ENCODE assay signal across 2 cellular contexts in the genomic region with DNA sequence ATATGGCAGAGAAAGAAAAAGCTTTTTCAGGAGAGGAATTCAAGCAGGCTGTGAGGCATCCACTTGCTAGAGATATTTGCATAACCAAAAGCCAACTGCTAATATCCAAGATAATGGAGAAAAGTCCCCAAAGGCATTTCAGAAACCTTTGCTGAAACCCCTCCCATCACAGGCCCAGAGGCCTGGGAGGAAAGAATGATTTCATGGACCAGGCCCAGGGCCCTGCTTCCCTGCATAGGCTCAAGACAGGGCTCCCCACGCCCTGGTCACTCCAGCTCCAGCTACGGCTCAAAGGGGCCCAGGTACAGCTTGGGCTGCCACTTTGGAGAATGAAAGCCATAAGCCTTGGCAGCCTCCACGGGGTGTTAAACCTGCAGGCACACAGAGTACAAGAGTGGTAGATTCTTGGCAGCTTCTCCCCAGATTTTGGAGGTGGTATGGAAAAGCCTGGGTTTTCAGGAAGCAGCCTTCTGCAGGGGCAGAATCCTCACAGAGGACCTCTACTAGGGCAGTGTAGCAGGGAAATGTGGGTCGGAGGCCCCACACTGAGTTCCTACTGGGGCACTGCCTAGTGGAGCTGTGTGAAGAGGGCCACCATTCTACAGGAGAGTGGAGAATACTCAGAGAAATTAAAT.
TF ChIP-seq lines count a peak whose summit lies in the region.

No MANE protein-coding gene starts in this region.

TF ChIP-seq in A549, 52 proteins besides CTCF, POLR2A, EP300 and RAD21:
- TF ChIP-seq, protein P1, sequence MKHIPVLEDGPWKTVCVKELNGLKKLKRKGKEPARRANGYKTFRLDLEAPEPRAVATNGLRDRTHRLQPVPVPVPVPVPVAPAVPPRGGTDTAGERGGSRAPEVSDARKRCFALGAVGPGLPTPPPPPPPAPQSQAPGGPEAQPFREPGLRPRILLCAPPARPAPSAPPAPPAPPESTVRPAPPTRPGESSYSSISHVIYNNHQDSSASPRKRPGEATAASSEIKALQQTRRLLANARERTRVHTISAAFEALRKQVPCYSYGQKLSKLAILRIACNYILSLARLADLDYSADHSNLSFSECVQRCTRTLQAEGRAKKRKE (CRISPR knock-in tag; IDR thresholded peaks at IDR 0.05; ENCODE audit: low read depth), result no peak
- peak; percentile 76 for TF ChIP-seq ZFP36 (IDR thresholded peaks at IDR 0.05; ENCODE audit: borderline replicate concordance, partially characterized antibody)
TF ChIP-seq in A549: peak in this region for 1.

TF ChIP-seq in K562, 482 proteins besides CTCF, POLR2A, EP300 and RAD21:
- TF ChIP-seq, protein P2, sequence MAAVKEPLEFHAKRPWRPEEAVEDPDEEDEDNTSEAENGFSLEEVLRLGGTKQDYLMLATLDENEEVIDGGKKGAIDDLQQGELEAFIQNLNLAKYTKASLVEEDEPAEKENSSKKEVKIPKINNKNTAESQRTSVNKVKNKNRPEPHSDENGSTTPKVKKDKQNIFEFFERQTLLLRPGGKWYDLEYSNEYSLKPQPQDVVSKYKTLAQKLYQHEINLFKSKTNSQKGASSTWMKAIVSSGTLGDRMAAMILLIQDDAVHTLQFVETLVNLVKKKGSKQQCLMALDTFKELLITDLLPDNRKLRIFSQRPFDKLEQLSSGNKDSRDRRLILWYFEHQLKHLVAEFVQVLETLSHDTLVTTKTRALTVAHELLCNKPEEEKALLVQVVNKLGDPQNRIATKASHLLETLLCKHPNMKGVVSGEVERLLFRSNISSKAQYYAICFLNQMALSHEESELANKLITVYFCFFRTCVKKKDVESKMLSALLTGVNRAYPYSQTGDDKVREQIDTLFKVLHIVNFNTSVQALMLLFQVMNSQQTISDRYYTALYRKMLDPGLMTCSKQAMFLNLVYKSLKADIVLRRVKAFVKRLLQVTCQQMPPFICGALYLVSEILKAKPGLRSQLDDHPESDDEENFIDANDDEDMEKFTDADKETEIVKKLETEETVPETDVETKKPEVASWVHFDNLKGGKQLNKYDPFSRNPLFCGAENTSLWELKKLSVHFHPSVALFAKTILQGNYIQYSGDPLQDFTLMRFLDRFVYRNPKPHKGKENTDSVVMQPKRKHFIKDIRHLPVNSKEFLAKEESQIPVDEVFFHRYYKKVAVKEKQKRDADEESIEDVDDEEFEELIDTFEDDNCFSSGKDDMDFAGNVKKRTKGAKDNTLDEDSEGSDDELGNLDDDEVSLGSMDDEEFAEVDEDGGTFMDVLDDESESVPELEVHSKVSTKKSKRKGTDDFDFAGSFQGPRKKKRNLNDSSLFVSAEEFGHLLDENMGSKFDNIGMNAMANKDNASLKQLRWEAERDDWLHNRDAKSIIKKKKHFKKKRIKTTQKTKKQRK (IDR thresholded peaks at IDR 0.05; ENCODE audit: borderline replicate concordance, low read depth, low read length), result peak; percentile 69; the same call in 1 of the 2 replicates
- TF ChIP-seq CBX3 (IDR thresholded peaks at IDR 0.05; ENCODE audit: borderline replicate concordance in 1 of 2, low read length in 2 of 2), result peak in 1 of 2 experiments; percentile 82; a peak in 2 of 3 replicates
- 0 out of 2 replicates have a peak, but pooled peaks have one; percentile 26 for TF ChIP-seq CBX5 (IDR thresholded peaks at IDR 0.05; ENCODE audit: borderline replicate concordance, low read depth)
- no peak for TF ChIP-seq RBM17 (IDR thresholded peaks at IDR 0.05; ENCODE audit: borderline replicate concordance, low read depth, low read length)
- TF ChIP-seq CBX1 (IDR thresholded peaks at IDR 0.05; ENCODE audit: low read depth), result peak; percentile 48; the same call in 1 of the 2 replicates
- TF ChIP-seq KDM4B (IDR thresholded peaks at IDR 0.05; ENCODE audit: borderline replicate concordance in 2 of 2, low read depth in 1 of 2), result no peak
- TF ChIP-seq ZFP36 (IDR thresholded peaks at IDR 0.05; ENCODE audit: low read depth, low read length, partially characterized antibody), result peak; percentile 88
- no peak for TF ChIP-seq OTX1 (CRISPR knock-in tag; IDR thresholded peaks at IDR 0.05)
- TF ChIP-seq, protein P3, sequence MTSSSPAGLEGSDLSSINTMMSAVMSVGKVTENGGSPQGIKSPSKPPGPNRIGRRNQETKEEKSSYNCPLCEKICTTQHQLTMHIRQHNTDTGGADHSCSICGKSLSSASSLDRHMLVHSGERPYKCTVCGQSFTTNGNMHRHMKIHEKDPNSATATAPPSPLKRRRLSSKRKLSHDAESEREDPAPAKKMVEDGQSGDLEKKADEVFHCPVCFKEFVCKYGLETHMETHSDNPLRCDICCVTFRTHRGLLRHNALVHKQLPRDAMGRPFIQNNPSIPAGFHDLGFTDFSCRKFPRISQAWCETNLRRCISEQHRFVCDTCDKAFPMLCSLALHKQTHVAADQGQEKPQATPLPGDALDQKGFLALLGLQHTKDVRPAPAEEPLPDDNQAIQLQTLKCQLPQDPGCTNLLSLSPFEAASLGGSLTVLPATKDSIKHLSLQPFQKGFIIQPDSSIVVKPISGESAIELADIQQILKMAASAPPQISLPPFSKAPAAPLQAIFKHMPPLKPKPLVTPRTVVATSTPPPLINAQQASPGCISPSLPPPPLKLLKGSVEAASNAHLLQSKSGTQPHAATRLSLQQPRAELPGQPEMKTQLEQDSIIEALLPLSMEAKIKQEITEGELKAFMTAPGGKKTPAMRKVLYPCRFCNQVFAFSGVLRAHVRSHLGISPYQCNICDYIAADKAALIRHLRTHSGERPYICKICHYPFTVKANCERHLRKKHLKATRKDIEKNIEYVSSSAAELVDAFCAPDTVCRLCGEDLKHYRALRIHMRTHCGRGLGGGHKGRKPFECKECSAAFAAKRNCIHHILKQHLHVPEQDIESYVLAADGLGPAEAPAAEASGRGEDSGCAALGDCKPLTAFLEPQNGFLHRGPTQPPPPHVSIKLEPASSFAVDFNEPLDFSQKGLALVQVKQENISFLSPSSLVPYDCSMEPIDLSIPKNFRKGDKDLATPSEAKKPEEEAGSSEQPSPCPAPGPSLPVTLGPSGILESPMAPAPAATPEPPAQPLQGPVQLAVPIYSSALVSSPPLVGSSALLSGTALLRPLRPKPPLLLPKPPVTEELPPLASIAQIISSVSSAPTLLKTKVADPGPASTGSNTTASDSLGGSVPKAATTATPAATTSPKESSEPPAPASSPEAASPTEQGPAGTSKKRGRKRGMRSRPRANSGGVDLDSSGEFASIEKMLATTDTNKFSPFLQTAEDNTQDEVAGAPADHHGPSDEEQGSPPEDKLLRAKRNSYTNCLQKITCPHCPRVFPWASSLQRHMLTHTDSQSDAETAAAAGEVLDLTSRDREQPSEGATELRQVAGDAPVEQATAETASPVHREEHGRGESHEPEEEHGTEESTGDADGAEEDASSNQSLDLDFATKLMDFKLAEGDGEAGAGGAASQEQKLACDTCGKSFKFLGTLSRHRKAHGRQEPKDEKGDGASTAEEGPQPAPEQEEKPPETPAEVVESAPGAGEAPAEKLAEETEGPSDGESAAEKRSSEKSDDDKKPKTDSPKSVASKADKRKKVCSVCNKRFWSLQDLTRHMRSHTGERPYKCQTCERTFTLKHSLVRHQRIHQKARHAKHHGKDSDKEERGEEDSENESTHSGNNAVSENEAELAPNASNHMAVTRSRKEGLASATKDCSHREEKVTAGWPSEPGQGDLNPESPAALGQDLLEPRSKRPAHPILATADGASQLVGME (CRISPR knock-in tag; IDR thresholded peaks at IDR 0.05), result no peak
- TF ChIP-seq, protein P4, sequence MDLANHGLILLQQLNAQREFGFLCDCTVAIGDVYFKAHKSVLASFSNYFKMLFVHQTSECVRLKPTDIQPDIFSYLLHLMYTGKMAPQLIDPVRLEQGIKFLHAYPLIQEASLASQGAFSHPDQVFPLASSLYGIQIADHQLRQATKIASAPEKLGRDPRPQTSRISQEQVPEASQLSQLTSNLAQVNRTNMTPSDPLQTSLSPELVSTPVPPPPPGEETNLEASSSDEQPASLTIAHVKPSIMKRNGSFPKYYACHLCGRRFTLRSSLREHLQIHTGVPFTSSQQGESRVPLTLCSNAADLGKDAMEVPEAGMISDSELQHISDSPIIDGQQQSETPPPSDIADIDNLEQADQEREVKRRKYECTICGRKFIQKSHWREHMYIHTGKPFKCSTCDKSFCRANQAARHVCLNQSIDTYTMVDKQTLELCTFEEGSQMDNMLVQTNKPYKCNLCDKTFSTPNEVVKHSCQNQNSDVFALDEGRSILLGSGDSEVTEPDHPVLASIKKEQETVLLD (IDR thresholded peaks at IDR 0.05), result no peak
- TF ChIP-seq HLTF (IDR thresholded peaks at IDR 0.05), result no peak
- no peak for TF ChIP-seq NRF1 (conservative IDR thresholded peaks at IDR 0.05 in 1 of 2, IDR thresholded peaks at IDR 0.05 in 1 of 2)
